13 cellular contexts compared by ENCODE assay signal in the genomic region with DNA sequence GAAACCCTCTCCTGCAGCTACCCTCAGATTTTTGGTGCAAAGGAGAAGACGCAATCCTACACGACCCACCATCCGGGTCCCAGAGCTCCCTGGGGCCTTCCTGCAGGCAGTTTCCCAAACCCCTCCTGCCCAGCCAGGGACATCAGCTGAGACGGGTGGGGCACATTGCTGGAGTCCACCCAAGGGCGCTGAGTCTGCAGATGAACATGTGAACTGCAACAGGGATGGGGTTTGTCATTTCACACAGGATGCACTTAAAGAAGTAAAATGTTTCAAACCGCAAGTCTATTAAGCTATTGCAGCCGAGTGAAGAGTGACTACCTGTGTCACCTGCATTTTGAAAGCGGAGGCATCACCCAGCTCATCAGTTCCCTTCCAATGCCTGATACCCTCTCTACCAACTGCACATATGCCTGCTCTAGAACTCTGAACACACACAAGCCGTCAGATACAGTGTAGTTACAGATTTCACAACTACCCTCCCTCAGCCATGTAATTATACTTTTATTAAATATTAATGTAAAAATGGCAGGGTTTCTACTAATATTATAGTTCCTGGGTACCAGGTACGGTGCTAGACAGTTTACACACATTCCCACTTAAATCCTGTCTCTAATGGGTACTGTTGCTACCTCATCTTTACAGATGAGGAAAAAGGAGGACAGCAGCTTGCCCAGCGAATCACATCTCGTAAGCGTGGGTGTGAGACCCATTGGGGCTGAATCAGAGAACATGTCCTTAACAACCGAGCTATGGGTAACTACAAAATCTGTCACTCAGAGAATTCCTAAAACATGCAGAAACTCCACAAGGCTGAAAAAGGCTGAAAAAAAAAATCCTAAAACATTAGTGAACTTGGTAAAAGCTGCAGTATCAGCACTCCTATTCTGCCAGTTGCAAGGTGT.
DNase-seq lines count a peak whose midpoint lies in the region; ATAC-seq and TF ChIP-seq lines count a peak whose summit lies in the region.
"Had no signal": no experiment of that assay in that cellular context is flagged by ENCODE, and none has a peak within 500 bp of the region (broad histone marks: within the 10 kb centered on the region; RNA-seq: fewer than 3 reads in every experiment).

No MANE protein-coding gene starts in this region.

- H2AFZ ChIP-seq in IMR-90 (replicated peaks; ENCODE audit: low read length, poor library complexity): no peak overlapping the region

- no peak for TF ChIP-seq POLR2A in IMR-90 (IDR thresholded peaks at IDR 0.05; ENCODE audit: low read depth, low read length)

- no peak overlapping the region for H2BK5ac ChIP-seq in IMR-90 (ENCODE audit: low read depth, low read length, poor library complexity, severe bottlenecking)

- H3K14ac ChIP-seq in IMR-90 (replicated peaks; ENCODE audit: low read depth, low read length): no peak overlapping the region

- H3K27me3 ChIP-seq in IMR-90 (ENCODE audit: control insufficient read depth, insufficient read depth, low read length) (no peaks in the 10 kb centered on the region), skeletal muscle tissue (ENCODE audit: control insufficient read depth in 3 of 3, insufficient read depth in 3 of 3, low read length in 3 of 3) (no peaks in the 10 kb centered on the region)
- H3K27me3 ChIP-seq: colonic mucosa, spleen had no signal

- no peak overlapping the region for H4K91ac ChIP-seq in IMR-90 (ENCODE audit: insufficient read depth, low read depth, low read length)

- no peak overlapping the region for H4K8ac ChIP-seq in IMR-90 (ENCODE audit: low read depth in 2 of 2, low read length in 2 of 2)

- H3K36me3 ChIP-seq in IMR-90 (ENCODE audit: control insufficient read depth, insufficient read depth, low read length) (no peaks in the 10 kb centered on the region), skeletal muscle tissue (ENCODE audit: control insufficient read depth in 3 of 3, insufficient read depth in 3 of 3, low read length in 3 of 3) (peaks cover 0 to 4% (median 0%) of the 10 kb centered on the region in 3 donors)
- H3K36me3 ChIP-seq: colonic mucosa had no signal

- ATAC-seq in IMR-90 (ENCODE audit: low read depth) (peak; percentile 24; the same call in 1 of the 2 replicates), left ventricle myocardium superior (peak; percentile 59), HG02885 (IDR thresholded peaks at IDR 0.05; ENCODE audit: poor library complexity, unreplicated experiment) (no peak), GM19467 (IDR thresholded peaks at IDR 0.05; ENCODE audit: unreplicated experiment) (no peak)
- ATAC-seq: activated naive CD4-positive, alpha-beta T cell treated with anti-CD3 and anti-CD28 coated beads, Interleukin-2, amount 50 U/mL, for 72 hours; HepG2 had no signal

- no peak overlapping the region for H3K9ac ChIP-seq in IMR-90 (ENCODE audit: low read depth, low read length)
- peak overlapping the region in 2 of 3 donors; percentile 21 to 47 for H3K9ac ChIP-seq in skeletal muscle tissue (ENCODE audit: low read depth in 1 of 3, low read length in 3 of 3)

- H3K9me3 ChIP-seq in IMR-90 (ENCODE audit: control insufficient read depth, insufficient read depth, low read length) (no peaks in the 10 kb centered on the region), skeletal muscle tissue (ENCODE audit: control insufficient read depth in 3 of 3, low read length in 3 of 3) (no peaks in the 10 kb centered on the region)
- H3K9me3 ChIP-seq: colonic mucosa, spleen had no signal

- peaks cover 11% of the 10 kb centered on the region; the same call in 1 of the 2 replicates for H3K9me1 ChIP-seq in IMR-90 (ENCODE audit: insufficient read depth, low read length)

- H3K79me1 ChIP-seq in IMR-90 (ENCODE audit: low read depth in 1 of 2, low read length in 2 of 2): peaks cover 23 to 74% of the 10 kb centered on the region in 2 experiments

- BruUV-seq in IMR-90 (replicated peaks; lab: Mats Ljungman, UMichigan): no TSS peak

- in situ Hi-C loops in IMR-90 (cut with MboI; ENCODE audit: low sequenced_read_pairs) (no loop called here), GM13977 (cut with MboI; ENCODE audit: low pct_unique_long_range_greater_than_20kb, low sequenced_read_pairs, unreplicated experiment) (no loop called here)

- intact Hi-C loops in IMR-90 (cut with micrococcal nuclease) (no loop called here), left ventricle myocardium superior (cut with micrococcal nuclease) (no loop called here)

- H4K20me1 ChIP-seq in IMR-90 (ENCODE audit: insufficient read depth, low read length): peaks cover 52% of the 10 kb centered on the region

- H2BK20ac ChIP-seq in IMR-90 (ENCODE audit: low read depth, low read length): no peak overlapping the region

- H2AK5ac ChIP-seq in IMR-90 (ENCODE audit: low read depth, low read length): no peak overlapping the region

- no peak overlapping the region for H4K5ac ChIP-seq in IMR-90 (ENCODE audit: low read depth, low read length)

- no peak overlapping the region for H2AK9ac ChIP-seq in IMR-90 (replicated peaks; ENCODE audit: low read depth, low read length, poor library complexity)

- no peak for TF ChIP-seq RAD21 in IMR-90 (IDR thresholded peaks at IDR 0.05; ENCODE audit: low read length)

- dilution Hi-C loops in IMR-90 (cut with HindIII; ENCODE audit: low sequenced_read_pairs, unreplicated experiment): no loop called here

- TF ChIP-seq CTCF in IMR-90 (conservative IDR thresholded peaks at IDR 0.05; ENCODE audit: low read depth, low read length): no peak
- no peak for TF ChIP-seq CTCF in GM13977 (IDR thresholded peaks at IDR 0.05; ENCODE audit: extremely low read depth, insufficient read depth, missing control alignments)

- H3K4me1 ChIP-seq in IMR-90 (ENCODE audit: control insufficient read depth, insufficient read depth, low read length): peaks cover 4% of the 10 kb centered on the region; the same call in 1 of the 2 replicates
- peaks cover 31 to 61% (median 48%) of the 10 kb centered on the region in 3 donors for H3K4me1 ChIP-seq in skeletal muscle tissue (ENCODE audit: control insufficient read depth in 3 of 3, insufficient read depth in 3 of 3, low read length in 3 of 3)
- H3K4me1 ChIP-seq: colonic mucosa had no signal

- no peak overlapping the region for H3K56ac ChIP-seq in IMR-90 (ENCODE audit: extremely low read depth, insufficient read depth, low read length)

- WGBS in IMR-90 (ENCODE audit: extremely low coverage in 2 of 2, insufficient read length in 1 of 2), 2 experiments: 70% methylated on average over 4 of the region's 14 CpGs; no CpG with 5 or more reads in 1 of the 2 experiments

- H2BK15ac ChIP-seq in IMR-90 (ENCODE audit: low read depth, low read length): no peak overlapping the region

- no peak overlapping the region for H3K4ac ChIP-seq in IMR-90 (ENCODE audit: low read depth, low read length)

- no peak overlapping the region for H3K23ac ChIP-seq in IMR-90 (ENCODE audit: low read depth, low read length)

- no peak overlapping the region for H3K18ac ChIP-seq in IMR-90 (ENCODE audit: low read depth, low read length)

- H3K4me3 ChIP-seq in IMR-90 (ENCODE audit: insufficient read depth, low read depth, low read length): no peak overlapping the region
- peak overlapping the region in 1 of 3 donors; percentile 2 for H3K4me3 ChIP-seq in skeletal muscle tissue (ENCODE audit: low read length in 3 of 3)
- H3K4me3 ChIP-seq: colonic mucosa, spleen had no signal

- H3K27ac ChIP-seq in IMR-90 (ENCODE audit: insufficient read depth, low read length): no peak overlapping the region
- peak overlapping the region; percentile 51 for H3K27ac ChIP-seq in skeletal muscle tissue (ENCODE audit: low read depth, low read length)
- H3K27ac ChIP-seq: colonic mucosa had no signal

- H2BK120ac ChIP-seq in IMR-90 (ENCODE audit: low read depth, low read length): no peak overlapping the region

- DNase-seq in IMR-90 (peak; percentile 35), cerebellar cortex (ENCODE audit: low spot score) (peak; percentile 28), left ventricle myocardium superior (peak; percentile 64), GM13977 (ENCODE audit: low spot score) (no peak)
- DNase-seq: colonic mucosa, kidney, NCI-H1092 treated with DMSO at 0.1 percent for 48 hours, spleen had no signal

- POLR2A ChIA-PET in IMR-90 (lab: Charles Lee; ENCODE audit: unreplicated experiment): no interaction called here

- CTCF ChIA-PET in IMR-90 (lab: Yijun Ruan, JAX): interaction anchor here (0.7 kb wide), 1 partner anchor 231 kb away, joined by 5 read pairs; no protein-coding TSS in a partner anchor

- no peak overlapping the region for H3K4me2 ChIP-seq in IMR-90 (ENCODE audit: low read depth, low read length)

TF ChIP-seq in IMR-90, 13 proteins besides CTCF, POLR2A, EP300 and RAD21:
- peak; percentile 4; the same call in 1 of the 2 replicates for TF ChIP-seq MAFK (IDR thresholded peaks at IDR 0.05; ENCODE audit: low read depth, low read length)
- no peak for TF ChIP-seq MXI1 (IDR thresholded peaks at IDR 0.05; ENCODE audit: borderline replicate concordance, low read depth, low read length)

Comparison
In these comparisons a context has a peak if more than half of its experiments do, and no peak if none do; other contexts are left out.
1. ATAC-seq: peak in IMR-90 (single experiment) and left ventricle myocardium superior (single experiment); none in HG02885 (single experiment) and GM19467 (single experiment).